Comparison of ENCODE assay signal across 2 cellular contexts in the genomic region with DNA sequence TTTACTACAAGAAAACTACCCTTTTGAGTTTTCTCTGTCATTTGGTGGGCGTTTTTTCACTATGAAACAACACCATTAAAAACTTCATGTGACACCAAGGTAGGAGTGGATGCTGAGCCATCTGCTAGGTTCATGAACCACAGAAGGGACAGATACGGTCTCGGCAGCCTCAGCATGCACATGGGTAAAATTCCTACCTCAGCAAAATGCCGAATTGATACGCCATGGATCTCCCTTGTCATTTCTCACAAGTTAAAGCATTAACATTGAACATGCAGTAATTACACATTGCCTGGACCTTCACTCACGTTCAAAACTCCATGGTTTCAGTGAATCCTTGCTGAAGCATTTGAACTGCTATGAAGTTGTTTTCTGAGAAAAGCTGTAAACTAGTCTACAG.
TF ChIP-seq lines count a peak whose summit lies in the region.

No MANE protein-coding gene starts in this region.

TF ChIP-seq in HepG2, 621 proteins besides CTCF, POLR2A, EP300 and RAD21:
- TF ChIP-seq, protein P1, sequence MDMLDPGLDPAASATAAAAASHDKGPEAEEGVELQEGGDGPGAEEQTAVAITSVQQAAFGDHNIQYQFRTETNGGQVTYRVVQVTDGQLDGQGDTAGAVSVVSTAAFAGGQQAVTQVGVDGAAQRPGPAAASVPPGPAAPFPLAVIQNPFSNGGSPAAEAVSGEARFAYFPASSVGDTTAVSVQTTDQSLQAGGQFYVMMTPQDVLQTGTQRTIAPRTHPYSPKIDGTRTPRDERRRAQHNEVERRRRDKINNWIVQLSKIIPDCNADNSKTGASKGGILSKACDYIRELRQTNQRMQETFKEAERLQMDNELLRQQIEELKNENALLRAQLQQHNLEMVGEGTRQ (IDR thresholded peaks at IDR 0.05; ENCODE audit: low read depth, low read length), result no peak
- TF ChIP-seq, protein P1 (CRISPR knock-in tag; IDR thresholded peaks at IDR 0.05; ENCODE audit: borderline replicate concordance), result no peak
- TF ChIP-seq NFE2L1 (CRISPR knock-in tag; IDR thresholded peaks at IDR 0.05; ENCODE audit: borderline replicate concordance), result no peak
- no peak for TF ChIP-seq TBX3 (IDR thresholded peaks at IDR 0.05; ENCODE audit: borderline replicate concordance)
- no peak for TF ChIP-seq TP53 (CRISPR knock-in tag; conservative IDR thresholded peaks at IDR 0.05)
- TF ChIP-seq, protein P2, sequence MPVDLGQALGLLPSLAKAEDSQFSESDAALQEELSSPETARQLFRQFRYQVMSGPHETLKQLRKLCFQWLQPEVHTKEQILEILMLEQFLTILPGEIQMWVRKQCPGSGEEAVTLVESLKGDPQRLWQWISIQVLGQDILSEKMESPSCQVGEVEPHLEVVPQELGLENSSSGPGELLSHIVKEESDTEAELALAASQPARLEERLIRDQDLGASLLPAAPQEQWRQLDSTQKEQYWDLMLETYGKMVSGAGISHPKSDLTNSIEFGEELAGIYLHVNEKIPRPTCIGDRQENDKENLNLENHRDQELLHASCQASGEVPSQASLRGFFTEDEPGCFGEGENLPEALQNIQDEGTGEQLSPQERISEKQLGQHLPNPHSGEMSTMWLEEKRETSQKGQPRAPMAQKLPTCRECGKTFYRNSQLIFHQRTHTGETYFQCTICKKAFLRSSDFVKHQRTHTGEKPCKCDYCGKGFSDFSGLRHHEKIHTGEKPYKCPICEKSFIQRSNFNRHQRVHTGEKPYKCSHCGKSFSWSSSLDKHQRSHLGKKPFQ (CRISPR knock-in tag; IDR thresholded peaks at IDR 0.05; ENCODE audit: insufficient replicate concordance), result no peak
- peak; percentile 75 for TF ChIP-seq MAFF (IDR thresholded peaks at IDR 0.05; ENCODE audit: low read depth, low read length)
- peak; percentile 81 to 85 for TF ChIP-seq MAFK (conservative IDR thresholded peaks at IDR 0.05 in 1 of 2, IDR thresholded peaks at IDR 0.05 in 1 of 2; ENCODE audit: low read length in 2 of 2)
- TF ChIP-seq SNAI1 (CRISPR knock-in tag; IDR thresholded peaks at IDR 0.05; ENCODE audit: borderline replicate concordance), result no peak

TF ChIP-seq in K562, 482 proteins besides CTCF, POLR2A, EP300 and RAD21 (continued from another document):
- TF ChIP-seq C11orf30 (IDR thresholded peaks at IDR 0.05; ENCODE audit: low read depth), result peak; percentile 49; the same call in 1 of the 2 replicates
- peak; percentile 51 for TF ChIP-seq MAFG (tag; conservative IDR thresholded peaks at IDR 0.05)
- TF ChIP-seq CHD2 (IDR thresholded peaks at IDR 0.05; ENCODE audit: low read depth, low read length), result no peak
- TF ChIP-seq ZNF354B (CRISPR knock-in tag; IDR thresholded peaks at IDR 0.05), result no peak
- TF ChIP-seq, protein P3, sequence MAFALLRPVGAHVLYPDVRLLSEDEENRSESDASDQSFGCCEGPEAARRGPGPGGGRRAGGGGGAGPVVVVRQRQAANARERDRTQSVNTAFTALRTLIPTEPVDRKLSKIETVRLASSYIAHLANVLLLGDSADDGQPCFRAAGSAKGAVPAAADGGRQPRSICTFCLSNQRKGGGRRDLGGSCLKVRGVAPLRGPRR (CRISPR knock-in tag; IDR thresholded peaks at IDR 0.05), result no peak
- TF ChIP-seq ZNF644 (tag; IDR thresholded peaks at IDR 0.05; ENCODE audit: low read depth), result no peak
- no peak for TF ChIP-seq ELF4 (CRISPR knock-in tag; IDR thresholded peaks at IDR 0.05)
- TF ChIP-seq, protein P4, sequence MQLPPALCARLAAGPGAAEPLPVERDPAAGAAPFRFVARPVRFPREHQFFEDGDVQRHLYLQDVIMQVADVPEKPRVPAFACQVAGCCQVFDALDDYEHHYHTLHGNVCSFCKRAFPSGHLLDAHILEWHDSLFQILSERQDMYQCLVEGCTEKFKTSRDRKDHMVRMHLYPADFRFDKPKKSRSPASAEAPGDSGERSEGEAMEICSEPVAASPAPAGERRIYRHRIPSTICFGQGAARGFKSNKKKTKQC (CRISPR knock-in tag; IDR thresholded peaks at IDR 0.05), result no peak
- TF ChIP-seq KDM5B (IDR thresholded peaks at IDR 0.05; ENCODE audit: insufficient replicate concordance, low read depth, low read length), result no peak
